Comparison of ENCODE assay signal across 8 cellular contexts in the genomic region with DNA sequence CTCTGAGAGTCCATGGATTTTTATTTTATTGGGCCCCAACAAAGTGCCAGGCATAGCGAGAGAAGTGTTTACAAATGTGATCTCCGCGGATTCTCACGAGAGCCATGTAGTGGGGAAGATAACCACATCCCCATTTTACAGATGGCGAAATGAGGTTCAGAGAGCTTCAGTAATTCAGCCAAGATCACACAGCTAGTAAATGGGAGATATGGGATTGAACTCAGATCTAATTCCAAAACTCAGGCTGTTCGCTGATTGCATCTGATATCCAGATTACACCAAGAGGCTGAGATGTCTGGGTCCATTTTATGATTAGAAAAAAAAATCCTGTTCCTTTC. TPM values are rescaled to one million over a fixed set of nuclear protein-coding genes. Genes with fewer than 3 reads are reported as not detected.
DNase-seq lines count a peak whose midpoint lies in the region; FAIRE-seq and TF ChIP-seq lines count a peak whose summit lies in the region.

No MANE protein-coding gene starts in this region.

- no peaks in the 10 kb centered on the region for H3K27me3 Mint-ChIP-seq in CD4-positive, alpha-beta memory T cell

- H3K4me3 Mint-ChIP-seq in CD4-positive, alpha-beta memory T cell: peak overlapping the region; percentile 95 to 100 (median 99)

- no peaks in the 10 kb centered on the region for H4K20me1 ChIP-seq in KMS-11 (ENCODE audit: insufficient read depth)

- H3K9me3 ChIP-seq in CD4-positive, alpha-beta memory T cell (ENCODE audit: control insufficient read depth in 1 of 2, low read length in 2 of 2): no peaks in the 10 kb centered on the region
- H3K9me3 ChIP-seq in breast epithelium (no peaks in the 10 kb centered on the region), mucosa of rectum (ENCODE audit: control insufficient read depth in 2 of 2, low read length in 2 of 2) (no peaks in the 10 kb centered on the region)

- TF ChIP-seq POLR2A in breast epithelium (IDR thresholded peaks at IDR 0.05): no peak
- no peak for TF ChIP-seq POLR2A in H54 (IDR thresholded peaks at IDR 0.05; ENCODE audit: low read depth, low read length)

- POLR2A ChIA-PET in CD4-positive, alpha-beta memory T cell (lab: Charles Lee; ENCODE audit: partially characterized antibody): interaction anchor here (0.7 to 6.1 kb wide), 18 partner anchors 9 to 1129 kb away, joined by 3 to 114 read pairs (median 14); a partner anchor contains a TSS

- CTCF ChIA-PET in CD4-positive, alpha-beta memory T cell (lab: Charles Lee; ENCODE audit: partially characterized antibody): interaction anchor here (1.0 to 10.8 kb wide), 15 partner anchors 8 to 226 kb away, joined by 3 to 138 read pairs (median 9); a partner anchor contains a TSS

- H3K4me3 ChIP-seq in CD4-positive, alpha-beta memory T cell (ENCODE audit: low read length in 2 of 2): peak overlapping the region; percentile 68 to 81
- H3K4me3 ChIP-seq in KMS-11 (IDR thresholded peaks at IDR 0.05; ENCODE audit: insufficient read depth, low read depth, low read length) (no peak overlapping the region), breast epithelium (peak overlapping the region; percentile 90 to 98 (median 94)), mucosa of rectum (ENCODE audit: low read length in 2 of 2) (peak overlapping the region; percentile 78 to 98)

- intact Hi-C loops in CD4-positive, alpha-beta memory T cell (cut with micrococcal nuclease): loop anchor here (1.0 to 10.0 kb wide), 10 partner anchors 9 to 1173 kb away; a partner anchor contains a TSS
- intact Hi-C loops in breast epithelium (cut with DNase I; ENCODE audit: low total_unique reads): loop anchor here (5.0 kb wide), 1 partner anchor 50 kb away; no protein-coding TSS in a partner anchor

- no peaks in the 10 kb centered on the region for H3K27me3 ChIP-seq in CD4-positive, alpha-beta memory T cell (ENCODE audit: insufficient read depth, low read length)
- H3K27me3 ChIP-seq in KMS-11 (ENCODE audit: insufficient read depth, low read depth): no peaks in the 10 kb centered on the region
- no peaks in the 10 kb centered on the region for H3K27me3 ChIP-seq in breast epithelium
- H3K27me3 ChIP-seq in mucosa of rectum (ENCODE audit: control insufficient read depth in 2 of 2, insufficient read depth in 2 of 2, low read length in 2 of 2): no peaks in the 10 kb centered on the region

- no peak for FAIRE-seq in H54 (lab: Jason Lieb, UNC)

- peaks cover 0 to 12% of the 10 kb centered on the region in 2 donors for H3K36me3 Mint-ChIP-seq in CD4-positive, alpha-beta memory T cell

- H3K79me2 ChIP-seq in KMS-11 (ENCODE audit: insufficient read depth, low read depth): peaks cover 65% of the 10 kb centered on the region

- no peaks in the 10 kb centered on the region for H3K36me3 ChIP-seq in CD4-positive, alpha-beta memory T cell (ENCODE audit: insufficient read depth, low read length)
- H3K36me3 ChIP-seq in KMS-11 (ENCODE audit: insufficient read depth): no peaks in the 10 kb centered on the region
- H3K36me3 ChIP-seq in breast epithelium: no peaks in the 10 kb centered on the region
- H3K36me3 ChIP-seq in mucosa of rectum (ENCODE audit: control insufficient read depth in 2 of 2, insufficient read depth in 2 of 2, low read length in 2 of 2): no peaks in the 10 kb centered on the region

- H3K4me2 ChIP-seq in KMS-11: peak overlapping the region; percentile 89

- H3K9me3 Mint-ChIP-seq in CD4-positive, alpha-beta memory T cell: peaks cover 0 to under 1% (median 0%) of the 10 kb centered on the region in 8 donors

- no peak for TF ChIP-seq CTCF in KMS-11 (conservative IDR thresholded peaks at IDR 0.05; ENCODE audit: low read depth, low read length)
- no peak for TF ChIP-seq CTCF in breast epithelium (IDR thresholded peaks at IDR 0.05)

- H2AFZ ChIP-seq in KMS-11 (ENCODE audit: low read depth): peak overlapping the region; percentile 7; the same call in 1 of the 2 replicates

- H3K9ac ChIP-seq in KMS-11: peak overlapping the region; percentile 98
- H3K9ac ChIP-seq in mucosa of rectum (ENCODE audit: low read depth in 1 of 2, low read length in 2 of 2): peak overlapping the region; percentile 93 to 97

- H3K4me1 ChIP-seq in CD4-positive, alpha-beta memory T cell (ENCODE audit: insufficient read depth, low read length): peaks cover 76% of the 10 kb centered on the region
- H3K4me1 ChIP-seq in KMS-11 (ENCODE audit: low read depth, poor library complexity, severe bottlenecking) (peaks cover 67% of the 10 kb centered on the region), breast epithelium (peaks cover 5 to 10% of the 10 kb centered on the region in 2 donors), mucosa of rectum (ENCODE audit: control insufficient read depth in 2 of 2, insufficient read depth in 2 of 2, low read length in 2 of 2) (peaks cover 26 to 36% of the 10 kb centered on the region in 2 donors)

- DNase-seq in CD4-positive, alpha-beta memory T cell: no peak
- DNase-seq in breast epithelium (ENCODE audit: low spot score in 2 of 2): no peak
- no peak for DNase-seq in DMS53 treated with DMSO at 0.1 percent for 48 hours (lab: John Stamatoyannopoulos, UW; ENCODE audit: unreplicated experiment)
- DNase-seq in H54 (ENCODE audit: insufficient read length, low spot score): no peak
- no peak for DNase-seq in DMS114 treated with DMSO at 0.1 percent for 48 hours (lab: John Stamatoyannopoulos, UW; ENCODE audit: unreplicated experiment)
- no peak for DNase-seq in activated gamma-delta T cell (lab: John Stamatoyannopoulos, UW)

- peak overlapping the region; percentile 94 to 100 (median 97) for H3K27ac Mint-ChIP-seq in CD4-positive, alpha-beta memory T cell

- peaks cover 59 to 87% (median 69%) of the 10 kb centered on the region in 4 donors for H3K4me1 Mint-ChIP-seq in CD4-positive, alpha-beta memory T cell

- peak overlapping the region; percentile 93 for H3K27ac ChIP-seq in CD4-positive, alpha-beta memory T cell (ENCODE audit: low read depth, low read length)
- peak overlapping the region; percentile 94 for H3K27ac ChIP-seq in KMS-11
- H3K27ac ChIP-seq in breast epithelium: peak overlapping the region; percentile 98 to 99
- peak overlapping the region; percentile 95 to 97 for H3K27ac ChIP-seq in mucosa of rectum (ENCODE audit: low read depth in 2 of 2, low read length in 2 of 2)

RNA-seq across cellular contexts. Expression of a gene that starts 1.3 kb away (rescaled TPM):
- 10 to 100 TPM; 42.4 to 44.2 TPM for total RNA-seq in CD4-positive, alpha-beta memory T cell
- 10 to 100 TPM; 50.6 to 80.6 TPM for polyA plus RNA-seq in CD4-positive, alpha-beta memory T cell
- total RNA-seq in breast epithelium: 10 to 100 TPM; 26.9 to 51.5 (median 47.3) TPM

RNA-seq across cellular contexts. Expression of a gene that starts 39.3 kb away (rescaled TPM):
- 10 to 100 TPM in 1 of 2 experiments, 1 to 10 TPM in 1; 9.1 to 13.2 TPM for total RNA-seq in CD4-positive, alpha-beta memory T cell
- polyA plus RNA-seq in CD4-positive, alpha-beta memory T cell: 10 to 100 TPM; 10.6 to 12.5 TPM
- 1,000 to 10,000 TPM in 2 of 3 donors, 10 to 100 TPM in 1; 87.9 to 1,054 (median 1,036) TPM for total RNA-seq in breast epithelium

Comparison
In these comparisons a context has a peak if more than half of its experiments do, and no peak if none do; other contexts are left out.
1. RNA of a gene that starts 39.3 kb away (total RNA-seq): 87.9 to 1,054 TPM in breast epithelium; 9.1 to 13.2 TPM in CD4-positive, alpha-beta memory T cell; every median in the first group is over 4 times any median in the second.
2. Peak in every context shown above with its lines, with median percentiles within 50 percentile points of each other: H3K27ac ChIP-seq.